In genomic region chr20:58179432-58180099, GRCh38 we compare ENCODE assay signal across 9 cellular contexts. TPM values are rescaled to one million over a fixed set of nuclear protein-coding genes. Genes with fewer than 3 reads are reported as not detected.
DNase-seq lines count a peak whose midpoint lies in the region; ATAC-seq and TF ChIP-seq lines count a peak whose summit lies in the region.
"Had no signal": no experiment of that assay in that cellular context is flagged by ENCODE, and none has a peak within 500 bp of the region (broad histone marks: within the 10 kb centered on the region; RNA-seq: fewer than 3 reads in every experiment).

No MANE protein-coding gene starts in this region.

- H3K9me3 ChIP-seq in thoracic aorta = peaks cover 6% of the 10 kb centered on the region

- ATAC-seq in HG03354 (IDR thresholded peaks at IDR 0.05; ENCODE audit: poor library complexity, severe bottlenecking, unreplicated experiment) (peak; percentile 58), thoracic aorta (ENCODE audit: insufficient number of reproducible peaks, low FRiP score, low read depth) (peak; percentile 38)

- peaks cover 16% of the 10 kb centered on the region for H3K4me1 Mint-ChIP-seq in osteocyte (ENCODE audit: unreplicated experiment)

- no peaks in the 10 kb centered on the region for H3K36me3 ChIP-seq in thoracic aorta

- DNase-seq in DMS79 treated with DMSO at 0.1 percent for 48 hours (lab: John Stamatoyannopoulos, UW) (peak; percentile 15), SHP77 treated with DMSO at 0.1 percent for 48 hours (lab: John Stamatoyannopoulos, UW) (peak; percentile 13), globus pallidus (ENCODE audit: low spot score) (peak; percentile 36), osteocyte (ENCODE audit: extremely low spot score, unreplicated experiment) (peak; percentile 89), thoracic aorta (ENCODE audit: low spot score) (no peak), NCI-H226 (no peak)
- DNase-seq in activated gamma-delta T cell treated with anti-CD3 and anti-CD28 coated beads, Interleukin-2, amount 50 U/mL, for 16 hours (ENCODE audit: low read depth) = peak; percentile 42

- TF ChIP-seq CTCF in osteocyte (IDR thresholded peaks at IDR 0.05) (peak; percentile 100), thoracic aorta (IDR thresholded peaks at IDR 0.05) (peak; percentile 99)

- peaks cover 17% of the 10 kb centered on the region for H3K27me3 Mint-ChIP-seq in osteocyte (ENCODE audit: unreplicated experiment)

- H3K4me3 ChIP-seq in thoracic aorta = peak overlapping the region; percentile 64

- H3K4me1 ChIP-seq in thoracic aorta (ENCODE audit: control insufficient read depth in 1 of 2, low read depth in 2 of 2) = peaks cover 7 to 45% of the 10 kb centered on the region in 2 donors

- H3K36me3 Mint-ChIP-seq in osteocyte (ENCODE audit: unreplicated experiment) = no peaks in the 10 kb centered on the region

- peak overlapping the region; percentile 60 for H3K4me3 Mint-ChIP-seq in osteocyte (ENCODE audit: unreplicated experiment)

- H3K27ac Mint-ChIP-seq in osteocyte (ENCODE audit: unreplicated experiment) = no peak overlapping the region

- H3K27me3 ChIP-seq in thoracic aorta (replicated peaks; ENCODE audit: insufficient read depth) = no peaks in the 10 kb centered on the region

- peaks cover 2% of the 10 kb centered on the region for H3K9me3 Mint-ChIP-seq in osteocyte (ENCODE audit: unreplicated experiment)

- H3K27ac ChIP-seq in thoracic aorta = peak overlapping the region in 1 of 2 donors; percentile 24

RNA-seq across cellular contexts. Expression of gene ANKRD60, which starts 48.9 kb away (rescaled TPM):
- total RNA-seq in osteocyte (not detected in 2 replicates), thoracic aorta (not detected)
- total RNA-seq: glomerular endothelial cell had no signal

Comparison
In these comparisons a context has a peak if more than half of its experiments do, and no peak if none do; other contexts are left out.
1. DNase-seq: peak in DMS79 treated with DMSO at 0.1 percent for 48 hours (single experiment), SHP77 treated with DMSO at 0.1 percent for 48 hours (single experiment), activated gamma-delta T cell treated with anti-CD3 and anti-CD28 coated beads, Interleukin-2, amount 50 U/mL, for 16 hours (single experiment), globus pallidus (single experiment) and osteocyte (single experiment); none in thoracic aorta (single experiment) and NCI-H226 (single experiment).